Comparison of ENCODE assay signal across 8 cellular contexts in genomic region chr4:10115271-10115656, GRCh38. TPM values are rescaled to one million over a fixed set of nuclear protein-coding genes. Genes with fewer than 3 reads are reported as not detected.
A peak's percentile ranks its signal among the peaks of the same experiment; 100 is the strongest.
DNase-seq lines count a peak whose midpoint lies in the region; ATAC-seq, FAIRE-seq and TF ChIP-seq lines count a peak whose summit lies in the region.

No MANE protein-coding gene starts in this region.

- H3K4me1 ChIP-seq in CD4-positive, alpha-beta memory T cell (ENCODE audit: insufficient read depth, low read length), result peaks cover 76% of the 10 kb centered on the region

- DNase-seq in CD4-positive, alpha-beta memory T cell, result no peak
- DNase-seq in NOMO-1 (lab: John Stamatoyannopoulos, UW; ENCODE audit: unreplicated experiment in 2 of 2), result peak; percentile 47 to 59
- DNase-seq in myocyte (ENCODE audit: low read depth), result peak; percentile 41
- no peak for DNase-seq in GM10266 (ENCODE audit: extremely low spot score)
- no peak for DNase-seq in NCI-H128 (lab: John Stamatoyannopoulos, UW; ENCODE audit: unreplicated experiment)
- no peak for DNase-seq in frontal cortex (ENCODE audit: low spot score in 2 of 2)

- no peaks in the 10 kb centered on the region for H3K9me3 ChIP-seq in CD4-positive, alpha-beta memory T cell (ENCODE audit: control insufficient read depth in 1 of 2, low read length in 2 of 2)

- H3K4me3 Mint-ChIP-seq in CD4-positive, alpha-beta memory T cell, result peak overlapping the region; percentile 95 to 98 (median 97)
- H3K4me3 Mint-ChIP-seq in dendritic cell treated with granulocyte-macrophage colony-stimulating factor and Interleukin-4, amounts not matched to agents 40 ng/mL and 50 ng/mL, for 4 days, result peak overlapping the region; percentile 95

- peaks cover 52 to 89% (median 75%) of the 10 kb centered on the region in 4 donors for H3K4me1 Mint-ChIP-seq in CD4-positive, alpha-beta memory T cell
- H3K4me1 Mint-ChIP-seq in dendritic cell treated with granulocyte-macrophage colony-stimulating factor and Interleukin-4, amounts not matched to agents 40 ng/mL and 50 ng/mL, for 4 days (ENCODE audit: low read depth), result peaks cover 77% of the 10 kb centered on the region

- CTCF ChIA-PET in CD4-positive, alpha-beta memory T cell (lab: Charles Lee; ENCODE audit: partially characterized antibody), result interaction anchor here (0.9 to 1.6 kb wide), 4 partner anchors 11 to 422 kb away, joined by 3 to 5 read pairs (median 4); no protein-coding TSS in a partner anchor

- ATAC-seq in HG03354 (IDR thresholded peaks at IDR 0.05; ENCODE audit: poor library complexity, severe bottlenecking, unreplicated experiment), result no peak

- H3K27ac Mint-ChIP-seq in CD4-positive, alpha-beta memory T cell, result peak overlapping the region; percentile 94 to 99 (median 96)
- peak overlapping the region; percentile 99 for H3K27ac Mint-ChIP-seq in dendritic cell treated with granulocyte-macrophage colony-stimulating factor and Interleukin-4, amounts not matched to agents 40 ng/mL and 50 ng/mL, for 4 days

- POLR2A ChIA-PET in CD4-positive, alpha-beta memory T cell (lab: Charles Lee; ENCODE audit: partially characterized antibody), result interaction anchor here (10.6 kb wide), 1 partner anchor 15 kb away, joined by 396 read pairs; no protein-coding TSS in a partner anchor

- no peak for TF ChIP-seq CTCF in GM10266 (IDR thresholded peaks at IDR 0.05; ENCODE audit: control insufficient read depth, insufficient read depth, low read depth, missing control alignments)

- H3K36me3 Mint-ChIP-seq in CD4-positive, alpha-beta memory T cell, result peaks cover 42 to 61% of the 10 kb centered on the region in 2 donors
- peaks cover 66% of the 10 kb centered on the region for H3K36me3 Mint-ChIP-seq in dendritic cell treated with granulocyte-macrophage colony-stimulating factor and Interleukin-4, amounts not matched to agents 40 ng/mL and 50 ng/mL, for 4 days (ENCODE audit: low read depth)

- peaks cover 52% of the 10 kb centered on the region for H3K36me3 ChIP-seq in CD4-positive, alpha-beta memory T cell (ENCODE audit: insufficient read depth, low read length)

- peak overlapping the region; percentile 50 to 92 for H3K4me3 ChIP-seq in CD4-positive, alpha-beta memory T cell (ENCODE audit: low read length in 2 of 2)

- peak overlapping the region; percentile 90 for H3K27ac ChIP-seq in CD4-positive, alpha-beta memory T cell (ENCODE audit: low read depth, low read length)

- H3K27me3 ChIP-seq in CD4-positive, alpha-beta memory T cell (ENCODE audit: insufficient read depth, low read length), result no peaks in the 10 kb centered on the region

- FAIRE-seq in frontal cortex (lab: Jason Lieb, UNC), result no peak

- peaks cover 0 to 2% (median 0%) of the 10 kb centered on the region in 8 donors for H3K9me3 Mint-ChIP-seq in CD4-positive, alpha-beta memory T cell
- no peaks in the 10 kb centered on the region for H3K9me3 Mint-ChIP-seq in dendritic cell treated with granulocyte-macrophage colony-stimulating factor and Interleukin-4, amounts not matched to agents 40 ng/mL and 50 ng/mL, for 4 days

- intact Hi-C loops in CD4-positive, alpha-beta memory T cell (cut with micrococcal nuclease), result loop anchor here (5.0 to 10.0 kb wide), 3 partner anchors 42 to 1357 kb away; no protein-coding TSS in a partner anchor
- intact Hi-C loops in dendritic cell treated with granulocyte-macrophage colony-stimulating factor and Interleukin-4, amounts not matched to agents 40 ng/mL and 50 ng/mL, for 4 days (cut with micrococcal nuclease), result no loop called here

- H3K27me3 Mint-ChIP-seq in CD4-positive, alpha-beta memory T cell, result no peaks in the 10 kb centered on the region
- H3K27me3 Mint-ChIP-seq in dendritic cell treated with granulocyte-macrophage colony-stimulating factor and Interleukin-4, amounts not matched to agents 40 ng/mL and 50 ng/mL, for 4 days, result peaks cover 3% of the 10 kb centered on the region

RNA-seq across cellular contexts. Expression of gene WDR1, which starts 1.3 kb away (rescaled TPM):
- total RNA-seq in CD4-positive, alpha-beta memory T cell, result 100 to 1,000 TPM; 295 to 298 TPM
- polyA plus RNA-seq in CD4-positive, alpha-beta memory T cell, result 100 to 1,000 TPM; 337 to 348 TPM
- total RNA-seq in myocyte (128 and 156 TPM in 2 replicates), frontal cortex (83.2 TPM)
- 239 TPM for polyA plus RNA-seq in myocyte (2012)

Comparison
In these comparisons a context has a peak if more than half of its experiments do, and no peak if none do; other contexts are left out.
1. DNase-seq: peak in NOMO-1 (2 of 2) and myocyte (single experiment); none in CD4-positive, alpha-beta memory T cell (0 of 5), GM10266 (single experiment), NCI-H128 (single experiment) and frontal cortex (0 of 2).